Comparison of ENCODE assay signal across 8 cellular contexts in genomic region chr6:18528084-18528743, GRCh38.
DNase-seq lines count a peak whose midpoint lies in the region; ATAC-seq, FAIRE-seq and TF ChIP-seq lines count a peak whose summit lies in the region.

No MANE protein-coding gene starts in this region.

- H3K27ac ChIP-seq in AG04450 (ENCODE audit: low read depth, low read length) (no peak overlapping the region), PC-9 (no peak overlapping the region), uterus (no peak overlapping the region)

- no TSS peak for BruUV-seq in PC-9 (replicated peaks; lab: Mats Ljungman, UMichigan)

- no peak for TF ChIP-seq POLR2A in uterus (IDR thresholded peaks at IDR 0.05)

- FAIRE-seq in HTR-8/SVneo (lab: Jason Lieb, UNC), result no peak

- H4K20me1 ChIP-seq in PC-9 (ENCODE audit: insufficient read depth), result no peaks in the 10 kb centered on the region

- CTCF ChIA-PET in AG04450 (lab: Charles Lee), result interaction anchor here (0.6 to 2.2 kb wide), 10 partner anchors 8 to 205 kb away, joined by 3 to 14 read pairs (median 4); no protein-coding TSS in a partner anchor
- CTCF ChIA-PET in PC-9 (lab: Charles Lee), result interaction anchor here (0.6 to 0.9 kb wide), 2 partner anchors 68 to 203 kb away, joined by 3 to 9 read pairs; no protein-coding TSS in a partner anchor

- H3K4me1 ChIP-seq in PC-9 (replicated peaks; ENCODE audit: insufficient read depth) (no peaks in the 10 kb centered on the region), uterus (no peaks in the 10 kb centered on the region)

- ATAC-seq in GM21786 (IDR thresholded peaks at IDR 0.05; ENCODE audit: unreplicated experiment), result no peak
- ATAC-seq in GM21619 (IDR thresholded peaks at IDR 0.05; ENCODE audit: unreplicated experiment), result no peak

- H3K4me2 ChIP-seq in PC-9, result no peak overlapping the region

- H3K9me2 ChIP-seq in PC-9 (ENCODE audit: insufficient read depth), result no peaks in the 10 kb centered on the region

- DNase-seq in AG04450 (ENCODE audit: low read depth, low spot score) (no peak), HTR-8/SVneo (ENCODE audit: insufficient read length, low spot score) (peak; percentile 35), PC-9 (no peak), fibroblast of the conjunctiva (ENCODE audit: low read depth) (peak; percentile 5), uterus (no peak)
- no peak for DNase-seq in activated effector memory CD4-positive, alpha-beta T cell treated with anti-CD3 and anti-CD28 coated beads, Interleukin-2, amount 50 U/mL, for 16 hours

- H3K27me3 ChIP-seq in AG04450 (ENCODE audit: control insufficient read depth, insufficient read depth, low read length), result peaks cover 2% of the 10 kb centered on the region
- H3K27me3 ChIP-seq in PC-9 (ENCODE audit: insufficient read depth, low read depth), result no peaks in the 10 kb centered on the region
- H3K27me3 ChIP-seq in uterus, result no peaks in the 10 kb centered on the region

- H3K9me3 ChIP-seq in AG04450 (ENCODE audit: control insufficient read depth, insufficient read depth, low read length) (no peaks in the 10 kb centered on the region), PC-9 (ENCODE audit: insufficient read depth, low read depth) (no peaks in the 10 kb centered on the region), uterus (no peaks in the 10 kb centered on the region)

- no peak overlapping the region for H2AFZ ChIP-seq in PC-9

- H3K4me3 ChIP-seq in AG04450 (ENCODE audit: low read depth, low read length) (no peak overlapping the region), PC-9 (no peak overlapping the region), uterus (no peak overlapping the region)

- H3K36me3 ChIP-seq in PC-9 (ENCODE audit: low read depth) (no peaks in the 10 kb centered on the region), uterus (no peaks in the 10 kb centered on the region)

- peak; percentile 28; the same call in 1 of the 2 replicates for TF ChIP-seq CTCF in AG04450 (IDR thresholded peaks at IDR 0.05; ENCODE audit: low read depth, low read length)
- TF ChIP-seq CTCF in PC-9 (conservative IDR thresholded peaks at IDR 0.05), result peak; percentile 66
- TF ChIP-seq CTCF in uterus (IDR thresholded peaks at IDR 0.05), result peak in 1 of 4 experiments; percentile 19

- no peaks in the 10 kb centered on the region for H3F3A ChIP-seq in PC-9 (ENCODE audit: insufficient read depth, low read depth)

- POLR2A ChIA-PET in AG04450 (lab: Yijun Ruan, JAX), result no interaction called here
- POLR2A ChIA-PET in PC-9 (lab: Charles Lee; ENCODE audit: unreplicated experiment), result no interaction called here

- no peaks in the 10 kb centered on the region for H3K79me2 ChIP-seq in PC-9 (ENCODE audit: low read depth)

- intact Hi-C loops in PC-9 (cut with micrococcal nuclease; ENCODE audit: unreplicated experiment), result loop anchor here (5.0 kb wide), 1 partner anchor 1529 kb away; no protein-coding TSS in a partner anchor
- intact Hi-C loops in uterus (cut with DNase I; ENCODE audit: low total_unique reads), result no loop called here

Comparison
In these comparisons a context has a peak if more than half of its experiments do, and no peak if none do; other contexts are left out.
1. DNase-seq: peak in HTR-8/SVneo (single experiment) and fibroblast of the conjunctiva (single experiment); none in AG04450 (single experiment), PC-9 (0 of 2), activated effector memory CD4-positive, alpha-beta T cell treated with anti-CD3 and anti-CD28 coated beads, Interleukin-2, amount 50 U/mL, for 16 hours (single experiment) and uterus (0 of 2).